ENCODE assay signal across 11 cellular contexts in genomic region chr15:82950746-82951370, GRCh38. TPM values are rescaled to one million over a fixed set of nuclear protein-coding genes. Genes with fewer than 3 reads are reported as not detected.
DNase-seq lines count a peak whose midpoint lies in the region; ATAC-seq, FAIRE-seq and TF ChIP-seq lines count a peak whose summit lies in the region.
"Had no signal": no experiment of that assay in that cellular context is flagged by ENCODE, and none has a peak within 500 bp of the region (broad histone marks: within the 10 kb centered on the region; RNA-seq: fewer than 3 reads in every experiment).

No MANE protein-coding gene starts in this region.

- peak; percentile 28 for DNase-seq in activated CD4-positive, alpha-beta T cell treated with anti-CD3 and anti-CD28 coated beads for 36 hours
- DNase-seq in activated CD4-positive, alpha-beta T cell treated with anti-CD3 and anti-CD28 coated beads, Interleukin-2, amount 50 U/mL, for 4 hours: no peak
- DNase-seq in GM12878 (ENCODE audit: low read depth, low spot score): no peak
- DNase-seq in AG20443 (ENCODE audit: low spot score): no peak
- DNase-seq in NCI-H748 (lab: John Stamatoyannopoulos, UW; ENCODE audit: unreplicated experiment): no peak
- no peak for DNase-seq in activated T-cell treated with anti-CD3 and anti-CD28 coated beads, Interleukin-2, amount 50 U/mL, for 48 hours
- DNase-seq: stimulated activated CD4-positive, alpha-beta T cell treated with anti-CD3 and anti-CD28 coated beads, Interleukin-4, amount 100 ng/mL, for 24 hours had no signal

- H3K36me3 ChIP-seq in GM12878 (ENCODE audit: control insufficient read depth in 2 of 2, insufficient read depth in 2 of 2, low read length in 1 of 2): no peaks in the 10 kb centered on the region
- H3K36me3 ChIP-seq: vagina had no signal

- intact Hi-C loops in activated CD4-positive, alpha-beta T cell treated with anti-CD3 and anti-CD28 coated beads for 36 hours (cut with DNase I, micrococcal nuclease): loop anchor here in 1 of 2 experiments (2.0 to 5.0 kb wide), 3 partner anchors 51 to 140 kb away; no protein-coding TSS in a partner anchor
- intact Hi-C loops in GM12878 (cut with micrococcal nuclease; ENCODE audit: unreplicated experiment): no loop called here

- H3K9ac ChIP-seq in GM12878 (ENCODE audit: control insufficient read depth, insufficient read depth, low read length): no peak overlapping the region

- WGBS in GM12878 (ENCODE audit: insufficient coverage, insufficient replicate concordance, low lambda C conversion rate, missing lambda C conversion rate): 21% methylated on average over 6 of the region's 6 CpGs

- RAD21 ChIA-PET in GM12878 (lab: Charles Lee; ENCODE audit: unreplicated experiment): no interaction called here

- no peak overlapping the region for H3K27ac Mint-ChIP-seq in activated CD4-positive, alpha-beta T cell treated with anti-CD3 and anti-CD28 coated beads for 36 hours
- no peak overlapping the region for H3K27ac Mint-ChIP-seq in stimulated activated memory B cell treated with anti-CD40 and anti-IgM and Interleukin-4, amounts not matched to agents 10 μg/mL and 1 μg/mL and 100 μg/mL, for 72 hours

- TF ChIP-seq POLR2A in GM12878 (IDR thresholded peaks at IDR 0.05; ENCODE audit: low read depth, low read length): no peak

- H4K20me1 ChIP-seq in GM12878 (ENCODE audit: control insufficient read depth, insufficient read depth): peaks cover 6% of the 10 kb centered on the region; the same call in 1 of the 2 replicates

- no peak overlapping the region for H3K4me3 Mint-ChIP-seq in activated CD4-positive, alpha-beta T cell treated with anti-CD3 and anti-CD28 coated beads for 36 hours
- H3K4me3 Mint-ChIP-seq in stimulated activated memory B cell treated with anti-CD40 and anti-IgM and Interleukin-4, amounts not matched to agents 10 μg/mL and 1 μg/mL and 100 μg/mL, for 72 hours: no peak overlapping the region

- CTCF ChIA-PET in activated CD4-positive, alpha-beta T cell treated with anti-CD3 and anti-CD28 coated beads for 36 hours (lab: Charles Lee): no interaction called here
- CTCF ChIA-PET in GM12878 (lab: Yijun Ruan, JAX): no interaction called here

- peaks cover 6 to 28% of the 10 kb centered on the region in 2 experiments for H3K27me3 ChIP-seq in GM12878 (replicated peaks in 1 of 2; ENCODE audit: control insufficient read depth in 2 of 2, insufficient read depth in 2 of 2, low read length in 1 of 2)
- H3K27me3 ChIP-seq: vagina had no signal

- in situ Hi-C loops in GM12878 (cut with MboI): no loop called here

- H3K4me3 ChIP-seq in GM12878: 0 out of 2 replicates have a peak overlapping the region, but pooled peaks have one; percentile 4
- H3K4me3 ChIP-seq: vagina had no signal

- no peaks in the 10 kb centered on the region for H3K79me2 ChIP-seq in GM12878 (ENCODE audit: control insufficient read depth, insufficient read depth, low read length)

- POLR2A ChIA-PET in activated CD4-positive, alpha-beta T cell treated with anti-CD3 and anti-CD28 coated beads for 36 hours (lab: Charles Lee): interaction anchor here (0.6 to 0.8 kb wide), 2 partner anchors 33 to 63 kb away, joined by 4 to 5 read pairs; no protein-coding TSS in a partner anchor
- POLR2A ChIA-PET in GM12878 (lab: Charles Lee): interaction anchor here (0.7 kb wide), 1 partner anchor 105 kb away, joined by 3 read pairs; no protein-coding TSS in a partner anchor

- peaks cover 2% of the 10 kb centered on the region for H3K4me1 Mint-ChIP-seq in activated CD4-positive, alpha-beta T cell treated with anti-CD3 and anti-CD28 coated beads for 36 hours
- H3K4me1 Mint-ChIP-seq in stimulated activated memory B cell treated with anti-CD40 and anti-IgM and Interleukin-4, amounts not matched to agents 10 μg/mL and 1 μg/mL and 100 μg/mL, for 72 hours: peaks cover 11% of the 10 kb centered on the region

- SMC1A ChIA-PET in GM12878 (lab: Charles Lee; ENCODE audit: uncharacterized antibody, unreplicated experiment): no interaction called here

- no peak for TF ChIP-seq CTCF in GM12878 (IDR thresholded peaks at IDR 0.05 in 2 of 3, conservative IDR thresholded peaks at IDR 0.05 in 1 of 3; ENCODE audit: control insufficient read depth in 2 of 3, extremely low read depth in 1 of 3, insufficient read depth in 1 of 3, low read depth in 3 of 3, low read length in 3 of 3)

- H3K27ac ChIP-seq in GM12878 (ENCODE audit: control insufficient read depth, insufficient read depth): no peak overlapping the region
- H3K27ac ChIP-seq: vagina had no signal

- H3K27me3 Mint-ChIP-seq in activated CD4-positive, alpha-beta T cell treated with anti-CD3 and anti-CD28 coated beads for 36 hours: peaks cover 19% of the 10 kb centered on the region
- H3K27me3 Mint-ChIP-seq in stimulated activated memory B cell treated with anti-CD40 and anti-IgM and Interleukin-4, amounts not matched to agents 10 μg/mL and 1 μg/mL and 100 μg/mL, for 72 hours: peaks cover 14% of the 10 kb centered on the region

- no peaks in the 10 kb centered on the region for H3K9me3 ChIP-seq in GM12878 (replicated peaks; ENCODE audit: control insufficient read depth, insufficient read depth, low read length)
- H3K9me3 ChIP-seq: vagina had no signal

- peak; percentile 53 for ATAC-seq in activated CD4-positive, alpha-beta T cell treated with anti-CD3 and anti-CD28 coated beads for 36 hours
- ATAC-seq in HG02870 (IDR thresholded peaks at IDR 0.05; ENCODE audit: unreplicated experiment): peak; percentile 67
- ATAC-seq in GM12878: peak; percentile 87
- peak; percentile 79 for ATAC-seq in stimulated activated memory B cell treated with anti-CD40 and anti-IgM and Interleukin-4, amounts not matched to agents 10 μg/mL and 1 μg/mL and 100 μg/mL, for 72 hours
- ATAC-seq: Right ventricle myocardium inferior had no signal

- FAIRE-seq in GM12878 (lab: Jason Lieb, UNC): no peak

- H3K9me3 Mint-ChIP-seq in activated CD4-positive, alpha-beta T cell treated with anti-CD3 and anti-CD28 coated beads for 36 hours (ENCODE audit: low read depth): no peaks in the 10 kb centered on the region
- H3K9me3 Mint-ChIP-seq in stimulated activated memory B cell treated with anti-CD40 and anti-IgM and Interleukin-4, amounts not matched to agents 10 μg/mL and 1 μg/mL and 100 μg/mL, for 72 hours: peaks cover 3% of the 10 kb centered on the region

- no peak for TF ChIP-seq RAD21 in GM12878 (IDR thresholded peaks at IDR 0.05; ENCODE audit: insufficient read depth, low read depth, low read length)

- peak overlapping the region; percentile 62; the same call in 1 of the 2 replicates for H3K4me2 ChIP-seq in GM12878 (ENCODE audit: control insufficient read depth, insufficient read depth)

- no peak for TF ChIP-seq EP300 in GM12878 (IDR thresholded peaks at IDR 0.05; ENCODE audit: borderline replicate concordance in 1 of 2, control insufficient read depth in 1 of 2, low read depth in 2 of 2, low read length in 2 of 2)

- no TSS peak for BruUV-seq in GM12878 (replicated peaks; lab: Mats Ljungman, UMichigan)

- H2AFZ ChIP-seq in GM12878 (ENCODE audit: control insufficient read depth, low read depth, low read length): no peak overlapping the region

- peaks cover 17% of the 10 kb centered on the region for H3K4me1 ChIP-seq in GM12878 (ENCODE audit: control insufficient read depth, insufficient read depth, low read length)

- H3K36me3 Mint-ChIP-seq in activated CD4-positive, alpha-beta T cell treated with anti-CD3 and anti-CD28 coated beads for 36 hours (ENCODE audit: low read depth): no peaks in the 10 kb centered on the region
- H3K36me3 Mint-ChIP-seq in stimulated activated memory B cell treated with anti-CD40 and anti-IgM and Interleukin-4, amounts not matched to agents 10 μg/mL and 1 μg/mL and 100 μg/mL, for 72 hours: peaks cover 18% of the 10 kb centered on the region

TF ChIP-seq in GM12878, 131 proteins besides CTCF, POLR2A, EP300 and RAD21 (continues in another document):
- TF ChIP-seq FOS (IDR thresholded peaks at IDR 0.05; ENCODE audit: borderline replicate concordance, extremely low read depth, insufficient read length): no peak

RNA-seq across cellular contexts. Expression of gene HOMER2, which starts 1.7 kb away (rescaled TPM):
- total RNA-seq in activated CD4-positive, alpha-beta T cell treated with anti-CD3 and anti-CD28 coated beads for 36 hours: 1 to 10 TPM; 3.5 to 4.6 TPM
- 17.9 and 19.2 TPM in 2 replicates for total RNA-seq in GM12878 (2013; cell fraction: nucleolus; rRNA removed)
- total RNA-seq in GM12878 (2014; rRNA removed): 0.65 and 5.0 TPM in 2 replicates
- total RNA-seq in GM12878 (2014; rRNA removed; fragmentation: Illumina TruSeq; extraction: Trizol): 1.2 and 1.9 TPM in 2 replicates
- 1.7 and 2.3 TPM in 2 replicates for total RNA-seq in GM12878 (2021)
- polyA plus RNA-seq in GM12878 (2011; ENCODE audit: low read depth): 0.43 TPM
- 3.2 and 3.7 TPM in 2 replicates for polyA plus RNA-seq in GM12878 (2011; rRNA removed)
- polyA plus RNA-seq in GM12878 (2011; cell fraction: cytosol; rRNA removed): 3.9 and 5.9 TPM in 2 replicates
- polyA plus RNA-seq in GM12878 (2011; cell fraction: nucleus; rRNA removed): 6.4 and 7.2 TPM in 2 replicates
- 2.0 and 2.1 TPM in 2 replicates for polyA plus RNA-seq in GM12878 (2012)
- 1.1 and 1.3 TPM in 2 replicates for polyA plus RNA-seq in GM12878 (2014; fragmentation: Illumina TruSeq; extraction: Trizol)
- 1 to 10 TPM; 1.0 to 1.4 TPM for polyA plus RNA-seq in GM12878 (2014; fragmentation: Nextera tagmentation; extraction: Ambion mirVana)
- 0.60 and 0.93 TPM in 2 replicates for polyA plus RNA-seq in GM12878 (2014; rRNA removed)
- polyA plus RNA-seq in GM12878 (2016; fragmentation: Nextera tagmentation; extraction: Ambion mirVana): 1 to 10 TPM; 2.5 to 2.6 TPM
- polyA minus RNA-seq in GM12878 (2011; rRNA and poly(A)+ RNA removed): 17.3 and 19.6 TPM in 2 replicates
- polyA minus RNA-seq in GM12878 (2011; cell fraction: cytosol; rRNA and poly(A)+ RNA removed): 2.2 and 2.7 TPM in 2 replicates
- polyA minus RNA-seq in GM12878 (2011; cell fraction: nucleus; rRNA and poly(A)+ RNA removed): 16.6 and 22.0 TPM in 2 replicates

RNA-seq across cellular contexts. Expression of gene RAMAC, which starts 35.2 kb away (rescaled TPM):
- 10 to 100 TPM; 17.3 to 19.5 TPM for total RNA-seq in activated CD4-positive, alpha-beta T cell treated with anti-CD3 and anti-CD28 coated beads for 36 hours
- total RNA-seq in GM12878 (2013; cell fraction: nucleolus; rRNA removed): 6.5 and 7.2 TPM in 2 replicates
- total RNA-seq in GM12878 (2014; rRNA removed) (32.3 and 34.9 TPM in 2 replicates), GM12878 (2014; rRNA removed; fragmentation: Illumina TruSeq; extraction: Trizol) (34.7 and 35.3 TPM in 2 replicates), GM12878 (2021) (22.4 and 22.9 TPM in 2 replicates)
- 19.3 TPM for polyA plus RNA-seq in GM12878 (2011; ENCODE audit: low read depth)
- polyA plus RNA-seq in GM12878 (2011; rRNA removed) (48.1 and 65.9 TPM in 2 replicates), GM12878 (2014; fragmentation: Illumina TruSeq; extraction: Trizol) (33.6 and 41.4 TPM in 2 replicates), GM12878 (2014; fragmentation: Nextera tagmentation; extraction: Ambion mirVana) (100 to 1,000 TPM in 1 of 2 experiments, 10 to 100 TPM in 1; 79.3 to 109 TPM), GM12878 (2014; rRNA removed) (32.0 and 34.4 TPM in 2 replicates), GM12878 (2016; fragmentation: Nextera tagmentation; extraction: Ambion mirVana) (10 to 100 TPM; 49.9 to 50.0 TPM)
- polyA plus RNA-seq in GM12878 (2011; cell fraction: cytosol; rRNA removed): 21.5 and 28.3 TPM in 2 replicates
- polyA plus RNA-seq in GM12878 (2011; cell fraction: nucleus; rRNA removed): 14.2 and 17.0 TPM in 2 replicates
- 24.4 and 25.5 TPM in 2 replicates for polyA plus RNA-seq in GM12878 (2012)
- polyA minus RNA-seq in GM12878 (2011; rRNA and poly(A)+ RNA removed): 15.1 and 19.0 TPM in 2 replicates
- polyA minus RNA-seq in GM12878 (2011; cell fraction: cytosol; rRNA and poly(A)+ RNA removed): 5.7 and 8.8 TPM in 2 replicates
- polyA minus RNA-seq in GM12878 (2011; cell fraction: nucleus; rRNA and poly(A)+ RNA removed): 3.8 and 4.5 TPM in 2 replicates
